18 cellular contexts compared by ENCODE assay signal in the genomic region with DNA sequence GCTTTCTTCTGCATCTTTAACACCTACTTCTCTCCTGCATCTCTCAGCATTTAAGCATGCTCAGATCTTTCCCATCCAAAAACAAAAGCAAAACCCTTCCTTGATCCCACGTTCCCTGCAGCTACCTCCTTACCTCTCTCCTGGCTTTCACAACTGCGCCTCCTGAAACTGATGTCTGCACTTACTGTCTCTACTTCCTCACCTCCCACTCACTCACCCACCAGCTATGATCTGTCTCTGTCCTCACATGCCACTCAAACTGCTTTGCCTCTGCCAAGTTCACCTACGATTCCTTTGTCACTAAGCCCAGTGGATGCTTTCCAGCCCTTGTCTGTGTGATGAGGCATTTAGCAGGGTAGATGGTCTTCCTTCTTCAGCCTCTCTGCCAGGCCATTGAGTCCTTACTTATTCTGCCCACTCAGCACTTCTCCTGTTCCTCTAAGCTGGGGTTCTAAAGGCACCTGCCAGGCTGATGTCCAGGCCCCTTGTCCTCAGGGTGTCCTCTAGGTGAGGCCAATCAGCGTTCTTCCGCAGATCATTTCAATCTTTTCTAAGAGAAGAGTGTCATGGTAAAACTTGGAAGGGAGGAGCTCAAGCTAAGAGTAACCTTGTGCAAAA. TPM values are rescaled to one million over a fixed set of nuclear protein-coding genes. Genes with fewer than 3 reads are reported as not detected.
"Had no signal": no experiment of that assay in that cellular context is flagged by ENCODE, and none has a peak within 500 bp of the region (broad histone marks: within the 10 kb centered on the region; RNA-seq: fewer than 3 reads in every experiment).

No MANE protein-coding gene starts in this region.

- H3K27me3 ChIP-seq: hepatocyte had no signal

- DNase-seq: activated CD4-positive, alpha-beta T cell treated with anti-CD3 and anti-CD28 coated beads for 1 hour; activated CD4-positive, alpha-beta T cell treated with anti-CD3 and anti-CD28 coated beads, Interleukin-2, amount 50 U/mL, for 4 hours; activated naive CD4-positive, alpha-beta T cell treated with anti-CD3 and anti-CD28 coated beads for 36 hours; activated naive CD8-positive, alpha-beta T cell treated with anti-CD3 and anti-CD28 coated beads, Interleukin-2, amount 50 U/mL, for 24 hours; activated T-cell treated with anti-CD3 and anti-CD28 coated beads for 4 hours; left ventricle myocardium inferior; mesenchymal stem cell; right cardiac atrium; stimulated activated naive CD8-positive, alpha-beta T cell treated with anti-CD3 and anti-CD28 coated beads, Interleukin-15, amount 100 ng/mL, for 72 hours had no signal

- H3K9me3 ChIP-seq: left ventricle myocardium inferior, thoracic aorta had no signal

- H3K36me3 ChIP-seq: cardiac muscle cell, left ventricle myocardium inferior, thoracic aorta had no signal

- H3K4me1 ChIP-seq: left ventricle myocardium inferior had no signal

- H2AFZ ChIP-seq: hepatocyte had no signal

- ATAC-seq: activated naive CD8-positive, alpha-beta T cell treated with anti-CD3 and anti-CD28 coated beads, Interleukin-2, amount 50 U/mL, for 24 hours; right cardiac atrium; stimulated activated naive CD8-positive, alpha-beta T cell treated with anti-CD3 and anti-CD28 coated beads, Interleukin-15, amount 100 ng/mL, for 72 hours had no signal

- H3K27ac ChIP-seq: cardiac muscle cell, hepatocyte, left ventricle myocardium inferior, thoracic aorta, VCaP had no signal

- H3K4me2 ChIP-seq: hepatocyte had no signal

- H3K79me2 ChIP-seq: hepatocyte had no signal

- H3K4me3 ChIP-seq: cardiac muscle cell, hepatocyte, left ventricle myocardium inferior, thoracic aorta had no signal

- FAIRE-seq: astrocyte, endometrium, kidney had no signal

RNA-seq across cellular contexts. Expression of gene GJB3, which starts 10.0 kb away (rescaled TPM):
- total RNA-seq: activated naive CD4-positive, alpha-beta T cell treated with anti-CD3 and anti-CD28 coated beads for 36 hours; cardiac muscle cell; left ventricle myocardium inferior; right cardiac atrium; T-helper 1 cell treated with Interleukin-12 subunit alpha and Interleukin-12 subunit beta and Interleukin-4 antibody, amounts not matched to agents 30 ng/mL and 1 ng/mL, for 36 hours had no signal
- polyA plus RNA-seq: cardiac muscle cell, right cardiac atrium had no signal

RNA-seq across cellular contexts. Expression of gene GJB4, which starts 11.5 kb away (rescaled TPM):
- total RNA-seq: activated naive CD4-positive, alpha-beta T cell treated with anti-CD3 and anti-CD28 coated beads for 36 hours; astrocyte; cardiac muscle cell; left ventricle myocardium inferior; progenitor cell of endocrine pancreas; right cardiac atrium; T-helper 1 cell treated with Interleukin-12 subunit alpha and Interleukin-12 subunit beta and Interleukin-4 antibody, amounts not matched to agents 30 ng/mL and 1 ng/mL, for 36 hours; thoracic aorta had no signal
- polyA plus RNA-seq: cardiac muscle cell, right cardiac atrium had no signal

RNA-seq across cellular contexts. Expression of gene GJB5, which starts 16.2 kb away (rescaled TPM):
- total RNA-seq: activated naive CD4-positive, alpha-beta T cell treated with anti-CD3 and anti-CD28 coated beads for 36 hours; astrocyte; cardiac muscle cell; kidney; left ventricle myocardium inferior; progenitor cell of endocrine pancreas; right cardiac atrium; T-helper 1 cell treated with Interleukin-12 subunit alpha and Interleukin-12 subunit beta and Interleukin-4 antibody, amounts not matched to agents 30 ng/mL and 1 ng/mL, for 36 hours; thoracic aorta had no signal
- polyA plus RNA-seq: cardiac muscle cell, right cardiac atrium had no signal

RNA-seq across cellular contexts. Expression of gene GJA4, which starts 21.8 kb away (rescaled TPM):
- total RNA-seq: astrocyte had no signal
- polyA plus RNA-seq: cardiac muscle cell had no signal
